In genomic region chr1:225617479-225617878, GRCh38 we compare ENCODE assay signal across 24 cellular contexts. TPM values are rescaled to one million over a fixed set of nuclear protein-coding genes. Genes with fewer than 3 reads are reported as not detected.
A peak's percentile ranks its signal among the peaks of the same experiment; 100 is the strongest.
DNase-seq lines count a peak whose midpoint lies in the region; FAIRE-seq and TF ChIP-seq lines count a peak whose summit lies in the region.
"Had no signal": no experiment of that assay in that cellular context is flagged by ENCODE, and none has a peak within 500 bp of the region (broad histone marks: within the 10 kb centered on the region; RNA-seq: fewer than 3 reads in every experiment).

No MANE protein-coding gene starts in this region.

- POLR2A ChIA-PET in activated CD4-positive, alpha-beta memory T cell treated with anti-CD3 and anti-CD28 coated beads, Interleukin-2, amount 10 ng/mL, durations not matched to agents 7 days and 5 days (lab: Charles Lee): no interaction called here

- CTCF ChIA-PET in activated CD4-positive, alpha-beta memory T cell treated with anti-CD3 and anti-CD28 coated beads, Interleukin-2, amount 10 ng/mL, durations not matched to agents 7 days and 5 days (lab: Charles Lee): no interaction called here

- H3K27me3 ChIP-seq in hepatocyte (no peaks in the 10 kb centered on the region), testis (no peaks in the 10 kb centered on the region)
- H3K27me3 ChIP-seq: esophagus squamous epithelium, heart left ventricle, suprapubic skin had no signal

- H3K79me2 ChIP-seq in hepatocyte: peaks cover 92% of the 10 kb centered on the region

- H3K9me2 ChIP-seq in hepatocyte (replicated peaks; ENCODE audit: insufficient read depth): no peaks in the 10 kb centered on the region

- no peak overlapping the region for H3K4me3 Mint-ChIP-seq in activated CD4-positive, alpha-beta memory T cell treated with anti-CD3 and anti-CD28 coated beads, Interleukin-2, amount 10 ng/mL, durations not matched to agents 7 days and 5 days
- H3K4me3 Mint-ChIP-seq: activated CD4-positive, alpha-beta T cell treated with anti-CD3 and anti-CD28 coated beads, Interleukin-2, amount 10 ng/mL, durations not matched to agents 24 days and 14 days; activated naive CD8-positive, alpha-beta T cell treated with anti-CD3 and anti-CD28 coated beads, Interleukin-2, amount 50 U/mL, for 24 hours; CD8-positive, alpha-beta T cell; nephron progenitor cell had no signal

- peaks cover 9% of the 10 kb centered on the region for H4K20me1 ChIP-seq in hepatocyte (ENCODE audit: insufficient read depth, poor library complexity, severe bottlenecking)

- intact Hi-C loops in testis (cut with DNase I; ENCODE audit: low total_unique reads): no loop called here

- TF ChIP-seq POLR2A in testis (IDR thresholded peaks at IDR 0.05): no peak

- no peaks in the 10 kb centered on the region for H3K27me3 Mint-ChIP-seq in activated CD4-positive, alpha-beta memory T cell treated with anti-CD3 and anti-CD28 coated beads, Interleukin-2, amount 10 ng/mL, durations not matched to agents 7 days and 5 days
- H3K27me3 Mint-ChIP-seq: activated CD4-positive, alpha-beta T cell treated with anti-CD3 and anti-CD28 coated beads, Interleukin-2, amount 10 ng/mL, durations not matched to agents 24 days and 14 days; activated naive CD8-positive, alpha-beta T cell treated with anti-CD3 and anti-CD28 coated beads, Interleukin-2, amount 50 U/mL, for 24 hours had no signal

- H3K27ac ChIP-seq in hepatocyte (peak overlapping the region; percentile 62), testis (no peak overlapping the region)
- H3K27ac ChIP-seq: esophagus squamous epithelium, KMS-11, prostate gland, suprapubic skin had no signal

- H3K36me3 ChIP-seq in hepatocyte (replicated peaks; ENCODE audit: insufficient read depth, low read depth) (no peaks in the 10 kb centered on the region), testis (ENCODE audit: low read depth, missing control alignments) (no peaks in the 10 kb centered on the region)
- H3K36me3 ChIP-seq: esophagus squamous epithelium, heart left ventricle, prostate gland, suprapubic skin had no signal

- H3K4me2 ChIP-seq in hepatocyte: peak overlapping the region; percentile 8
- H3K4me2 ChIP-seq: KMS-11 had no signal

- H3K4me3 ChIP-seq in hepatocyte: no peak overlapping the region
- no peak overlapping the region for H3K4me3 ChIP-seq in testis
- H3K4me3 ChIP-seq: esophagus squamous epithelium, heart left ventricle, prostate gland, suprapubic skin had no signal

- H2AFZ ChIP-seq in hepatocyte: no peak overlapping the region

- peak; percentile 38 for FAIRE-seq in RCC 7860 (lab: Jason Lieb, UNC)
- FAIRE-seq: GM18507 had no signal

- no peaks in the 10 kb centered on the region for H3K36me3 Mint-ChIP-seq in activated CD4-positive, alpha-beta memory T cell treated with anti-CD3 and anti-CD28 coated beads, Interleukin-2, amount 10 ng/mL, durations not matched to agents 7 days and 5 days (ENCODE audit: low read depth)
- H3K36me3 Mint-ChIP-seq: CD8-positive, alpha-beta T cell had no signal

- no peak overlapping the region for H3K27ac Mint-ChIP-seq in activated CD4-positive, alpha-beta memory T cell treated with anti-CD3 and anti-CD28 coated beads, Interleukin-2, amount 10 ng/mL, durations not matched to agents 7 days and 5 days
- H3K27ac Mint-ChIP-seq: activated CD4-positive, alpha-beta T cell treated with anti-CD3 and anti-CD28 coated beads, Interleukin-2, amount 10 ng/mL, durations not matched to agents 24 days and 14 days; activated naive CD8-positive, alpha-beta T cell treated with anti-CD3 and anti-CD28 coated beads, Interleukin-2, amount 50 U/mL, for 24 hours; CD8-positive, alpha-beta T cell; nephron progenitor cell had no signal

- peak; percentile 31 for DNase-seq in EL
- no peak for DNase-seq in RCC 7860 (ENCODE audit: low spot score)
- DNase-seq in hepatocyte (ENCODE audit: low spot score): no peak
- peak; percentile 55 for DNase-seq in renal cortical epithelial cell (ENCODE audit: low read depth)
- DNase-seq in testis: no peak
- no peak for DNase-seq in activated CD4-positive, alpha-beta memory T cell treated with anti-CD3 and anti-CD28 coated beads, Interleukin-2, amount 10 ng/mL, durations not matched to agents 7 days and 5 days
- DNase-seq in dedifferentiated amniotic fluid mesenchymal stem cell (ENCODE audit: extremely low spot score): no peak
- DNase-seq in activated CD8-positive, alpha-beta memory T cell treated with anti-CD3 and anti-CD28 coated beads for 24 hours: no peak
- DNase-seq: activated CD4-positive, alpha-beta T cell treated with anti-CD3 and anti-CD28 coated beads, Interleukin-2, amount 10 ng/mL, durations not matched to agents 24 days and 14 days; activated CD8-positive, alpha-beta memory T cell treated with anti-CD3 and anti-CD28 coated beads, Interleukin-2, amount 50 U/mL, for 48 hours; activated effector memory CD4-positive, alpha-beta T cell treated with Interleukin-2 at 50 U/mL for 16 hours; activated naive CD8-positive, alpha-beta T cell treated with anti-CD3 and anti-CD28 coated beads, Interleukin-2, amount 50 U/mL, for 24 hours; CD8-positive, alpha-beta T cell; DMS79; effector CD4-positive, alpha-beta T cell; esophagus squamous epithelium; heart left ventricle; NCI-H510A; nephron progenitor cell; stimulated activated CD8-positive, alpha-beta memory T cell treated with anti-CD3 and anti-CD28 coated beads, Interleukin-4, amount 100 ng/mL, for 48 hours had no signal

- TF ChIP-seq CTCF in hepatocyte (IDR thresholded peaks at IDR 0.05; ENCODE audit: poor library complexity) (no peak), testis (IDR thresholded peaks at IDR 0.05) (no peak)

- H3K4me1 ChIP-seq in hepatocyte (ENCODE audit: insufficient read depth): peaks cover 24% of the 10 kb centered on the region
- peaks cover 10% of the 10 kb centered on the region for H3K4me1 ChIP-seq in testis
- H3K4me1 ChIP-seq: prostate gland had no signal

- no peaks in the 10 kb centered on the region for H3K4me1 Mint-ChIP-seq in activated CD4-positive, alpha-beta memory T cell treated with anti-CD3 and anti-CD28 coated beads, Interleukin-2, amount 10 ng/mL, durations not matched to agents 7 days and 5 days
- H3K4me1 Mint-ChIP-seq: activated CD4-positive, alpha-beta T cell treated with anti-CD3 and anti-CD28 coated beads, Interleukin-2, amount 10 ng/mL, durations not matched to agents 24 days and 14 days; activated naive CD8-positive, alpha-beta T cell treated with anti-CD3 and anti-CD28 coated beads, Interleukin-2, amount 50 U/mL, for 24 hours had no signal

- 70% methylated on average over 1 of the region's 1 CpG for WGBS in hepatocyte (ENCODE audit: low lambda C conversion rate, missing lambda C conversion rate)
- WGBS in testis, 2 donors: 70 to 73% methylated on average over 1 of the region's 1 CpG

- H3K9me3 ChIP-seq in hepatocyte (ENCODE audit: low read depth) (no peaks in the 10 kb centered on the region), testis (no peaks in the 10 kb centered on the region)
- H3K9me3 ChIP-seq: esophagus squamous epithelium, heart left ventricle, prostate gland, suprapubic skin had no signal

- H3K9me3 Mint-ChIP-seq in activated CD4-positive, alpha-beta memory T cell treated with anti-CD3 and anti-CD28 coated beads, Interleukin-2, amount 10 ng/mL, durations not matched to agents 7 days and 5 days: no peaks in the 10 kb centered on the region
- H3K9me3 Mint-ChIP-seq: activated CD4-positive, alpha-beta T cell treated with anti-CD3 and anti-CD28 coated beads, Interleukin-2, amount 10 ng/mL, durations not matched to agents 24 days and 14 days; activated naive CD8-positive, alpha-beta T cell treated with anti-CD3 and anti-CD28 coated beads, Interleukin-2, amount 50 U/mL, for 24 hours; CD8-positive, alpha-beta T cell had no signal

RNA-seq across cellular contexts. Expression of gene ENAH, which starts 35.4 kb away (rescaled TPM):
- total RNA-seq in hepatocyte: 97.4 and 115 TPM in 2 replicates
- 46.3 and 51.3 TPM in 2 replicates for polyA plus RNA-seq in hepatocyte
- 85.8 and 205 TPM in 2 replicates for total RNA-seq in renal cortical epithelial cell
- 100 to 1,000 TPM; 122 to 132 TPM for total RNA-seq in testis
- polyA plus RNA-seq in testis (ENCODE audit: insufficient read depth, low read depth, low replicate concordance): 84.3 TPM
- total RNA-seq in activated CD4-positive, alpha-beta memory T cell treated with anti-CD3 and anti-CD28 coated beads, Interleukin-2, amount 10 ng/mL, durations not matched to agents 7 days and 5 days: not detected

Comparison
In these comparisons a context has a peak if more than half of its experiments do, and no peak if none do; other contexts are left out.
1. DNase-seq: peak in EL (single experiment) and renal cortical epithelial cell (single experiment); none in RCC 7860 (single experiment), hepatocyte (single experiment), testis (single experiment), activated CD4-positive, alpha-beta memory T cell treated with anti-CD3 and anti-CD28 coated beads, Interleukin-2, amount 10 ng/mL, durations not matched to agents 7 days and 5 days (single experiment), dedifferentiated amniotic fluid mesenchymal stem cell (single experiment) and activated CD8-positive, alpha-beta memory T cell treated with anti-CD3 and anti-CD28 coated beads for 24 hours (single experiment).
2. RNA of gene ENAH, which starts 35.4 kb away (total RNA-seq): 85.8 to 205 TPM in renal cortical epithelial cell, 122 to 132 TPM in testis and 97.4 to 115 TPM in hepatocyte; not detected in activated CD4-positive, alpha-beta memory T cell treated with anti-CD3 and anti-CD28 coated beads, Interleukin-2, amount 10 ng/mL, durations not matched to agents 7 days and 5 days; every median in the first group is over 10 times any median in the second.